In genomic region chr5:179658179-179658856, GRCh38 we compare ENCODE assay signal across 10 cellular contexts. TPM values are rescaled to one million over a fixed set of nuclear protein-coding genes. Genes with fewer than 3 reads are reported as not detected.
DNase-seq lines count a peak whose midpoint lies in the region; ATAC-seq, FAIRE-seq and TF ChIP-seq lines count a peak whose summit lies in the region.
"Not testable (repeated sequence)": the region's sequence is repeated elsewhere in the genome, so short reads cannot be mapped to it uniquely, and the experiment has no call there.
"Had no signal": no experiment of that assay in that cellular context is flagged by ENCODE, and none has a peak within 500 bp of the region (broad histone marks: within the 10 kb centered on the region; RNA-seq: fewer than 3 reads in every experiment).

No MANE protein-coding gene starts in this region.

- not testable (repeated sequence) for H2BK120ac ChIP-seq in H9 (ENCODE audit: low read depth, low read length, poor library complexity, severe bottlenecking); IMR-90 (ENCODE audit: low read depth, low read length)

- H3K4me1 Mint-ChIP-seq in H9, neural progenitor cell: not testable (repeated sequence)

- H3K27ac ChIP-seq in H9 (ENCODE audit: insufficient read length, low read depth, low read length); SK-N-MC; neural progenitor cell: not testable (repeated sequence)
- H3K27ac ChIP-seq in IMR-90 (ENCODE audit: insufficient read depth, low read length) (peak overlapping the region; percentile 28; the same call in 1 of the 2 replicates), K562 (ENCODE audit: extremely low read depth, low read depth, low read length) (peak overlapping the region; percentile 14; the same call in 1 of the 3 replicates), heart right ventricle (peak overlapping the region in 6 of 10 donors; percentile 19 to 56 (median 48)), vagina (peak overlapping the region; percentile 54)

- H3K9me3 ChIP-seq in H9 (ENCODE audit: control insufficient read depth, low read depth, low read length); IMR-90 (ENCODE audit: control insufficient read depth, insufficient read depth, low read length); SK-N-MC (ENCODE audit: low read depth, low read length); K562 (replicated peaks; ENCODE audit: control insufficient read depth, insufficient read depth, low read depth, low read length); heart right ventricle; neural progenitor cell (ENCODE audit: low read depth); vagina: not testable (repeated sequence)

- not testable (repeated sequence) for H3K23me2 ChIP-seq in H9 (ENCODE audit: insufficient read length, low read depth, low read length, poor library complexity, severe bottlenecking)

- FAIRE-seq in K562 (lab: Jason Lieb, UNC) = not testable (repeated sequence)

- H3K27ac Mint-ChIP-seq in H9 = peak overlapping the region in 2 of 3 experiments; percentile 24 to 49; a peak in 3 of 7 replicates
- not testable (repeated sequence) for H3K27ac Mint-ChIP-seq in neural progenitor cell

- H3K9me3 Mint-ChIP-seq in H9, neural progenitor cell: not testable (repeated sequence)

- H3K9ac ChIP-seq in H9 (ENCODE audit: extremely low read depth, insufficient read length, low read length) (peak overlapping the region; percentile 70), IMR-90 (ENCODE audit: low read depth, low read length) (peak overlapping the region; percentile 63), SK-N-MC (ENCODE audit: insufficient read length) (peak overlapping the region; percentile 63), K562 (ENCODE audit: insufficient read depth in 1 of 2, low read depth in 2 of 2, low read length in 2 of 2) (peak overlapping the region; percentile 62 to 81)
- not testable (repeated sequence) for H3K9ac ChIP-seq in neural progenitor cell

- not testable (repeated sequence) for H4K20me1 ChIP-seq in H9 (ENCODE audit: control insufficient read depth, insufficient read depth, insufficient read length); IMR-90 (ENCODE audit: insufficient read depth, low read length); K562 (replicated peaks; ENCODE audit: control insufficient read depth, insufficient read depth, low read length); neural progenitor cell (ENCODE audit: low read depth)

- H3K27me3 Mint-ChIP-seq in H9 (ENCODE audit: low read depth); neural progenitor cell (ENCODE audit: insufficient read depth, low read depth): not testable (repeated sequence)

- not testable (repeated sequence) for H3K23ac ChIP-seq in H9 (ENCODE audit: insufficient read length, low read depth, low read length)
- peak overlapping the region; percentile 98 for H3K23ac ChIP-seq in IMR-90 (ENCODE audit: low read depth, low read length)

- peak overlapping the region; percentile 70 for H2AK9ac ChIP-seq in IMR-90 (replicated peaks; ENCODE audit: low read depth, low read length, poor library complexity)

- TF ChIP-seq POLR2A in IMR-90 (IDR thresholded peaks at IDR 0.05; ENCODE audit: low read depth, low read length); K562 (conservative IDR thresholded peaks at IDR 0.05); vagina (IDR thresholded peaks at IDR 0.05): not testable (repeated sequence)

- POLR2A ChIA-PET in IMR-90 (lab: Charles Lee; ENCODE audit: unreplicated experiment) = not testable (repeated sequence)
- POLR2A ChIA-PET in K562 (lab: Yijun Ruan, JAX) = interaction anchor here (0.8 kb wide), 1 partner anchor 11 kb away, joined by 3 read pairs; no protein-coding TSS in a partner anchor

- not testable (repeated sequence) for H2BK5ac ChIP-seq in H9 (ENCODE audit: insufficient read length, low read length); IMR-90 (ENCODE audit: low read depth, low read length, poor library complexity, severe bottlenecking)

- intact Hi-C loops in IMR-90 (cut with micrococcal nuclease); K562 (cut with micrococcal nuclease); heart right ventricle (cut with DNase I); vagina (cut with DNase I): not testable (repeated sequence)

- not testable (repeated sequence) for H4K8ac ChIP-seq in H9 (replicated peaks; ENCODE audit: insufficient read length, low read depth, low read length)
- H4K8ac ChIP-seq in IMR-90 (ENCODE audit: low read depth in 2 of 2, low read length in 2 of 2) = peak overlapping the region in 1 of 2 experiments; percentile 73; a peak in 2 of 4 replicates

- not testable (repeated sequence) for H3K14ac ChIP-seq in H9 (ENCODE audit: insufficient read depth, low read length)
- H3K14ac ChIP-seq in IMR-90 (replicated peaks; ENCODE audit: low read depth, low read length) = peak overlapping the region; percentile 74

- CTCF ChIA-PET in IMR-90 (lab: Yijun Ruan, JAX); K562 (lab: Yijun Ruan, JAX; ENCODE audit: low intra/inter-chr PET ratio): not testable (repeated sequence)

- not testable (repeated sequence) for H2BK12ac ChIP-seq in H9 (ENCODE audit: insufficient read length, low read depth, low read length)

- H2BK20ac ChIP-seq in H9 (ENCODE audit: low read depth, low read length, poor library complexity, severe bottlenecking); IMR-90 (ENCODE audit: low read depth, low read length): not testable (repeated sequence)

- TF ChIP-seq RAD21 in IMR-90 (IDR thresholded peaks at IDR 0.05; ENCODE audit: low read length); K562 (CRISPR knock-in tag; conservative IDR thresholded peaks at IDR 0.05 in 1 of 2, IDR thresholded peaks at IDR 0.05 in 1 of 2): not testable (repeated sequence)

- not testable (repeated sequence) for H3K9me1 ChIP-seq in IMR-90 (ENCODE audit: insufficient read depth, low read length); K562 (ENCODE audit: control insufficient read depth, insufficient read depth, low read length)

- H3K4me3 Mint-ChIP-seq in H9 = peak overlapping the region; percentile 61 to 76
- peak overlapping the region; percentile 80 for H3K4me3 Mint-ChIP-seq in neural progenitor cell

- H2AFZ ChIP-seq in H9 (ENCODE audit: low read length); neural progenitor cell (replicated peaks): not testable (repeated sequence)
- H2AFZ ChIP-seq in IMR-90 (replicated peaks; ENCODE audit: low read length, poor library complexity) (peak overlapping the region; percentile 92), K562 (ENCODE audit: low read depth, low read length) (peak overlapping the region; percentile 75)

- not testable (repeated sequence) for H3K27me3 ChIP-seq in H9 (ENCODE audit: insufficient read depth, low read length); IMR-90 (ENCODE audit: control insufficient read depth, insufficient read depth, low read length); K562 (ENCODE audit: control insufficient read depth in 2 of 2, insufficient read depth in 2 of 2, low read length in 2 of 2); heart right ventricle; neural progenitor cell; vagina

- not testable (repeated sequence) for H3K4ac ChIP-seq in H9 (ENCODE audit: low read depth, low read length); IMR-90 (ENCODE audit: low read depth, low read length)

- not testable (repeated sequence) for H4K5ac ChIP-seq in H9 (ENCODE audit: insufficient read length, low read depth, low read length)
- H4K5ac ChIP-seq in IMR-90 (ENCODE audit: low read depth, low read length) = peak overlapping the region; percentile 2; the same call in 1 of the 2 replicates

- H3K4me2 ChIP-seq in H9 (ENCODE audit: insufficient read depth, insufficient read length, low read length) (peak overlapping the region; percentile 77), IMR-90 (ENCODE audit: low read depth, low read length) (peak overlapping the region; percentile 78), K562 (ENCODE audit: insufficient read depth, low read length) (peak overlapping the region; percentile 82), neural progenitor cell (peak overlapping the region; percentile 75)

- H3K56ac ChIP-seq in H9 (ENCODE audit: insufficient read length, low read depth, low read length) = not testable (repeated sequence)
- H3K56ac ChIP-seq in IMR-90 (ENCODE audit: extremely low read depth, insufficient read depth, low read length) = peak overlapping the region; percentile 0; the same call in 1 of the 2 replicates

- no CpG with 5 or more reads among the region's 29 CpGs for WGBS in H9 (ENCODE audit: extremely low coverage, insufficient read length, low lambda C conversion rate)
- WGBS in IMR-90 (ENCODE audit: extremely low coverage in 2 of 2, insufficient read length in 1 of 2), 2 experiments = 2% methylated on average over 7 of the region's 29 CpGs; no CpG with 5 or more reads in 1 of the 2 experiments
- WGBS in K562 (ENCODE audit: insufficient coverage, low coverage, missing lambda C conversion rate) = 13% methylated on average over 9 of the region's 29 CpGs
- WGBS in heart right ventricle, 2 donors = 7 to 8% methylated on average over 10 of the region's 29 CpGs

- H3K79me1 ChIP-seq in H9 (ENCODE audit: insufficient read depth, low read depth, low read length, poor library complexity, severe bottlenecking); IMR-90 (ENCODE audit: low read depth in 1 of 2, low read length in 2 of 2): not testable (repeated sequence)

- H3K79me2 ChIP-seq in H9 (ENCODE audit: insufficient read depth, low read length); K562 (ENCODE audit: control insufficient read depth, insufficient read depth, low read length); neural progenitor cell (ENCODE audit: low read depth): not testable (repeated sequence)

- H3K4me3 ChIP-seq in IMR-90 (ENCODE audit: insufficient read depth, low read depth, low read length) (peak overlapping the region; percentile 54), SK-N-MC (peak overlapping the region; percentile 81), K562 (peak overlapping the region; percentile 44), heart right ventricle (peak overlapping the region; percentile 41 to 63 (median 56)), neural progenitor cell (peak overlapping the region; percentile 50), vagina (peak overlapping the region; percentile 47 to 51)

- not testable (repeated sequence) for TF ChIP-seq EP300 in K562 (IDR thresholded peaks at IDR 0.05; ENCODE audit: low read length)

- dilution Hi-C loops in IMR-90 (cut with HindIII; ENCODE audit: low sequenced_read_pairs, unreplicated experiment) = not testable (repeated sequence)

- H2BK15ac ChIP-seq in H9 (ENCODE audit: low read depth, low read length); IMR-90 (ENCODE audit: low read depth, low read length): not testable (repeated sequence)

- not testable (repeated sequence) for H3K36me3 Mint-ChIP-seq in H9 (ENCODE audit: insufficient read depth in 1 of 3, low read depth in 3 of 3); neural progenitor cell

- H4K91ac ChIP-seq in H9 (ENCODE audit: insufficient read length, low read depth, low read length); IMR-90 (ENCODE audit: insufficient read depth, low read depth, low read length): not testable (repeated sequence)

- not testable (repeated sequence) for ATAC-seq in IMR-90 (ENCODE audit: low read depth)
- ATAC-seq in K562 (peak; percentile 80), heart right ventricle (peak in 5 of 8 donors; percentile 5 to 46 (median 16))

- in situ Hi-C loops in IMR-90 (cut with MboI; ENCODE audit: low sequenced_read_pairs); K562 (cut with MboI): not testable (repeated sequence)

- not testable (repeated sequence) for H3T11ph ChIP-seq in H9 (ENCODE audit: low read length)

- DNase-seq in GM10266 (ENCODE audit: extremely low spot score) (peak; percentile 39), H9 (peak; percentile 31), IMR-90 (peak; percentile 32), K562 (ENCODE audit: extremely low read depth in 1 of 4, low spot score in 3 of 4) (peak in 3 of 4 experiments; percentile 17 to 46 (median 31)), neural progenitor cell (ENCODE audit: low spot score) (peak; percentile 12)
- not testable (repeated sequence) for DNase-seq in SK-N-MC (ENCODE audit: low read depth, low spot score); heart right ventricle; vagina (ENCODE audit: extremely low spot score in 2 of 2)

- H3K4me1 ChIP-seq in H9 (ENCODE audit: insufficient read depth, low read length); IMR-90 (ENCODE audit: control insufficient read depth, insufficient read depth, low read length); K562 (replicated peaks in 1 of 2; ENCODE audit: control insufficient read depth in 2 of 2, insufficient read depth in 2 of 2, low read length in 2 of 2); heart right ventricle; neural progenitor cell: not testable (repeated sequence)
- H3K4me1 ChIP-seq in vagina = peaks cover 10% of the 10 kb centered on the region

- not testable (repeated sequence) for TF ChIP-seq CTCF in GM10266 (IDR thresholded peaks at IDR 0.05; ENCODE audit: control insufficient read depth, insufficient read depth, low read depth, missing control alignments); H9 (conservative IDR thresholded peaks at IDR 0.05); IMR-90 (conservative IDR thresholded peaks at IDR 0.05; ENCODE audit: low read depth, low read length); K562 (IDR thresholded peaks at IDR 0.05 in 2 of 3, conservative IDR thresholded peaks at IDR 0.05 in 1 of 3; ENCODE audit: insufficient read depth in 2 of 3, low read depth in 1 of 3, low read length in 3 of 3); neural progenitor cell (IDR thresholded peaks at IDR 0.05); vagina (IDR thresholded peaks at IDR 0.05)
- peak in 1 of 9 donors; percentile 4 for TF ChIP-seq CTCF in heart right ventricle (IDR thresholded peaks at IDR 0.05)

- H3K36me3 ChIP-seq in IMR-90 (ENCODE audit: control insufficient read depth, insufficient read depth, low read length); SK-N-MC (ENCODE audit: insufficient read depth, low read length); K562 (ENCODE audit: control insufficient read depth, insufficient read depth, low read length); neural progenitor cell; vagina: not testable (repeated sequence)
- peaks cover 0 to 18% (median 0%) of the 10 kb centered on the region in 9 donors for H3K36me3 ChIP-seq in heart right ventricle

- H3F3A ChIP-seq in neural progenitor cell (ENCODE audit: low read depth) = not testable (repeated sequence)

- not testable (repeated sequence) for H3K18ac ChIP-seq in H9 (ENCODE audit: insufficient read length, low read depth, low read length); IMR-90 (ENCODE audit: low read depth, low read length)

- not testable (repeated sequence) for H2AK5ac ChIP-seq in H9 (ENCODE audit: insufficient read length, low read length); IMR-90 (ENCODE audit: low read depth, low read length)

- BruUV-seq in IMR-90 (replicated peaks; lab: Mats Ljungman, UMichigan) = TSS peak; percentile 79
- BruUV-seq in K562 (replicated peaks; lab: Mats Ljungman, UMichigan) = TSS peak; percentile 96

RNA-seq across cellular contexts. Expression of gene CBY3, which starts 22.5 kb away (rescaled TPM):
- total RNA-seq in H9 (2021) (0.50 and 1.6 TPM in 2 replicates), IMR-90 (2012; rRNA removed) (0.18 TPM in 1 of 2 replicates, not detected in the other), K562 (2014; rRNA removed) (not detected in 2 replicates), K562 (2014; rRNA removed; fragmentation: Illumina TruSeq; extraction: Trizol) (not detected in 2 replicates), K562 (2015; rRNA removed; fragmentation: Illumina TruSeq; extraction: Trizol) (not detected in 2 replicates), K562 (2021) (not detected in 2 replicates), heart right ventricle (not detected), neural progenitor cell (ENCODE audit: low replicate concordance) (not detected in 2 replicates), vagina (not detected)
- polyA plus RNA-seq in IMR-90 (2012; rRNA removed) (not detected in 2 replicates), K562 (2011; rRNA removed) (not detected in 2 replicates), K562 (2014; fragmentation: Illumina TruSeq; extraction: Trizol) (not detected in 2 replicates), K562 (2014; fragmentation: Nextera tagmentation; extraction: Ambion mirVana) (not detected), K562 (2014; rRNA removed) (not detected in 2 replicates), heart right ventricle (under 1 TPM in 1 of 2 donors, not detected in 1; 0.06 TPM)
- not detected in 2 replicates for polyA plus RNA-seq in IMR-90 (2012; cell fraction: cytosol; rRNA removed)
- polyA plus RNA-seq in IMR-90 (2012; cell fraction: nucleus; rRNA removed; ENCODE audit: low replicate concordance) = not detected in 2 replicates
- not detected in 2 replicates for total RNA-seq in K562 (2011; cell fraction: chromatin; rRNA removed; ENCODE audit: low replicate concordance)
- total RNA-seq in K562 (2011; cell fraction: nucleolus; rRNA removed) = not detected in 2 replicates
- not detected in 2 replicates for total RNA-seq in K562 (2011; cell fraction: nucleoplasm; rRNA removed)
- not detected in 2 replicates for polyA plus RNA-seq in K562 (2011; cell fraction: cytosol; rRNA removed)
- polyA plus RNA-seq in K562 (2011; cell fraction: nucleus; rRNA removed) = 0.32 TPM in 1 of 2 replicates, not detected in the other
- polyA plus RNA-seq in K562 (2012) = 0.10 and 0.22 TPM in 2 replicates
- not detected in 2 replicates for polyA minus RNA-seq in K562 (2011; rRNA and poly(A)+ RNA removed)
- polyA minus RNA-seq in K562 (2011; cell fraction: cytosol; rRNA and poly(A)+ RNA removed) = not detected in 2 replicates
- polyA minus RNA-seq in K562 (2011; cell fraction: nucleus; rRNA and poly(A)+ RNA removed) = 0.44 TPM in 1 of 2 replicates, not detected in the other
- total RNA-seq: mesenteric fat pad, temporal lobe had no signal

RNA-seq across cellular contexts. Expression of gene HNRNPH1, which starts 34.8 kb away (rescaled TPM):
- total RNA-seq in H9 (2021) (1,042 and 1,066 TPM in 2 replicates), IMR-90 (2012; rRNA removed) (300 and 735 TPM in 2 replicates), K562 (2014; rRNA removed) (570 and 600 TPM in 2 replicates), K562 (2014; rRNA removed; fragmentation: Illumina TruSeq; extraction: Trizol) (611 and 618 TPM in 2 replicates), K562 (2015; rRNA removed; fragmentation: Illumina TruSeq; extraction: Trizol) (613 and 656 TPM in 2 replicates), K562 (2021) (544 and 561 TPM in 2 replicates), heart right ventricle (100 to 1,000 TPM; 147 to 227 (median 168) TPM), neural progenitor cell (ENCODE audit: low replicate concordance) (795 and 1,138 TPM in 2 replicates), vagina (483 TPM)
- polyA plus RNA-seq in IMR-90 (2012; rRNA removed) (230 and 288 TPM in 2 replicates), K562 (2011; rRNA removed) (418 and 441 TPM in 2 replicates), K562 (2014; fragmentation: Illumina TruSeq; extraction: Trizol) (445 and 534 TPM in 2 replicates), K562 (2014; fragmentation: Nextera tagmentation; extraction: Ambion mirVana) (100 to 1,000 TPM; 103 to 128 TPM), K562 (2014; rRNA removed) (574 and 644 TPM in 2 replicates), heart right ventricle (100 to 1,000 TPM; 114 to 217 TPM)
- 34.5 and 69.4 TPM in 2 replicates for polyA plus RNA-seq in IMR-90 (2012; cell fraction: cytosol; rRNA removed)
- polyA plus RNA-seq in IMR-90 (2012; cell fraction: nucleus; rRNA removed; ENCODE audit: low replicate concordance) = 110 and 525 TPM in 2 replicates
- 1,523 and 3,571 TPM in 2 replicates for total RNA-seq in K562 (2011; cell fraction: chromatin; rRNA removed; ENCODE audit: low replicate concordance)
- total RNA-seq in K562 (2011; cell fraction: nucleolus; rRNA removed) = 1,055 and 1,232 TPM in 2 replicates
- 1,271 and 1,326 TPM in 2 replicates for total RNA-seq in K562 (2011; cell fraction: nucleoplasm; rRNA removed)
- polyA plus RNA-seq in K562 (2011; cell fraction: cytosol; rRNA removed) = 97.0 and 189 TPM in 2 replicates
- 1,217 and 1,257 TPM in 2 replicates for polyA plus RNA-seq in K562 (2011; cell fraction: nucleus; rRNA removed)
- polyA plus RNA-seq in K562 (2012) = 259 and 470 TPM in 2 replicates
- 902 and 960 TPM in 2 replicates for polyA minus RNA-seq in K562 (2011; rRNA and poly(A)+ RNA removed)
- polyA minus RNA-seq in K562 (2011; cell fraction: cytosol; rRNA and poly(A)+ RNA removed) = 599 and 712 TPM in 2 replicates
- 1,471 and 2,216 TPM in 2 replicates for polyA minus RNA-seq in K562 (2011; cell fraction: nucleus; rRNA and poly(A)+ RNA removed)

RNA-seq across cellular contexts. Expression of gene CANX, which starts 40.4 kb away (rescaled TPM):
- total RNA-seq in H9 (2021) (518 and 538 TPM in 2 replicates), IMR-90 (2012; rRNA removed) (345 and 552 TPM in 2 replicates), K562 (2014; rRNA removed) (353 and 366 TPM in 2 replicates), K562 (2014; rRNA removed; fragmentation: Illumina TruSeq; extraction: Trizol) (589 and 672 TPM in 2 replicates), K562 (2015; rRNA removed; fragmentation: Illumina TruSeq; extraction: Trizol) (630 and 666 TPM in 2 replicates), K562 (2021) (707 and 758 TPM in 2 replicates), heart right ventricle (100 to 1,000 TPM; 372 to 659 (median 492) TPM), neural progenitor cell (ENCODE audit: low replicate concordance) (301 and 403 TPM in 2 replicates), vagina (208 TPM)
- polyA plus RNA-seq in IMR-90 (2012; rRNA removed) (216 and 233 TPM in 2 replicates), K562 (2011; rRNA removed) (893 and 901 TPM in 2 replicates), K562 (2014; fragmentation: Illumina TruSeq; extraction: Trizol) (483 and 593 TPM in 2 replicates), K562 (2014; fragmentation: Nextera tagmentation; extraction: Ambion mirVana) (100 to 1,000 TPM; 155 to 221 TPM), K562 (2014; rRNA removed) (402 and 423 TPM in 2 replicates), heart right ventricle (100 to 1,000 TPM in 1 of 2 donors, 10 to 100 TPM in 1; 90.9 to 212 TPM)
- polyA plus RNA-seq in IMR-90 (2012; cell fraction: cytosol; rRNA removed) = 37.1 and 61.3 TPM in 2 replicates
- 10.6 and 62.2 TPM in 2 replicates for polyA plus RNA-seq in IMR-90 (2012; cell fraction: nucleus; rRNA removed; ENCODE audit: low replicate concordance)
- total RNA-seq in K562 (2011; cell fraction: chromatin; rRNA removed; ENCODE audit: low replicate concordance) = 595 and 1,063 TPM in 2 replicates
- 470 and 588 TPM in 2 replicates for total RNA-seq in K562 (2011; cell fraction: nucleolus; rRNA removed)
- total RNA-seq in K562 (2011; cell fraction: nucleoplasm; rRNA removed) = 726 and 1,081 TPM in 2 replicates
- 80.1 and 207 TPM in 2 replicates for polyA plus RNA-seq in K562 (2011; cell fraction: cytosol; rRNA removed)
- polyA plus RNA-seq in K562 (2011; cell fraction: nucleus; rRNA removed) = 205 and 280 TPM in 2 replicates
- 481 and 714 TPM in 2 replicates for polyA plus RNA-seq in K562 (2012)
- polyA minus RNA-seq in K562 (2011; rRNA and poly(A)+ RNA removed) = 1,009 and 1,166 TPM in 2 replicates
- 646 and 729 TPM in 2 replicates for polyA minus RNA-seq in K562 (2011; cell fraction: cytosol; rRNA and poly(A)+ RNA removed)
- polyA minus RNA-seq in K562 (2011; cell fraction: nucleus; rRNA and poly(A)+ RNA removed) = 57.6 and 190 TPM in 2 replicates
